8 cellular contexts compared by ENCODE assay signal in genomic region chr10:129089341-129089740, GRCh38.
"Had no signal": no experiment of that assay in that cellular context is flagged by ENCODE, and none has a peak within 500 bp of the region (broad histone marks: within the 10 kb centered on the region; RNA-seq: fewer than 3 reads in every experiment).

No MANE protein-coding gene starts in this region.

- H2AFZ ChIP-seq: GM23338 had no signal

- H3K4me3 Mint-ChIP-seq: GM23338, HFFc6, IgD-negative memory B cell had no signal

- H3K9me3 Mint-ChIP-seq: GM23338 had no signal

- H3K4me2 ChIP-seq: GM23338 had no signal

- H3K36me3 ChIP-seq: HAP-1 had no signal

- H3K27ac ChIP-seq: HL-60 had no signal

- H3K4me3 ChIP-seq: GM23338, HAP-1 had no signal

- H3K4me1 ChIP-seq: HAP-1 had no signal

- H3K9me3 ChIP-seq: HAP-1 had no signal

- H3K36me3 Mint-ChIP-seq: IgD-negative memory B cell had no signal

- DNase-seq: H7, HFFc6 had no signal

- H3K27ac Mint-ChIP-seq: GM23338, HFFc6, IgD-negative memory B cell had no signal

- FAIRE-seq: HepG2 had no signal

- ATAC-seq: GM23338, HCT116, HepG2 had no signal

- H3K4me1 Mint-ChIP-seq: IgD-negative memory B cell had no signal
